8 cellular contexts compared by ENCODE assay signal in genomic region chr20:18138266-18138582, GRCh38. TPM values are rescaled to one million over a fixed set of nuclear protein-coding genes. Genes with fewer than 3 reads are reported as not detected.
DNase-seq lines count a peak whose midpoint lies in the region; ATAC-seq, FAIRE-seq and TF ChIP-seq lines count a peak whose summit lies in the region.

No MANE protein-coding gene starts in this region.

- TF ChIP-seq CTCF in AG04449 (IDR thresholded peaks at IDR 0.05; ENCODE audit: insufficient read depth, low read length, missing control alignments): no peak
- no peak for TF ChIP-seq CTCF in Peyer's patch (IDR thresholded peaks at IDR 0.05)
- TF ChIP-seq CTCF in esophagus muscularis mucosa (IDR thresholded peaks at IDR 0.05): no peak

- peak overlapping the region; percentile 98 for H3K18ac ChIP-seq in trophoblast cell (ENCODE audit: low read length)

- DNase-seq in AG04449 (ENCODE audit: low read depth, low spot score) (no peak), Peyer's patch (no peak), esophagus muscularis mucosa (ENCODE audit: extremely low spot score) (no peak), trophoblast cell (no peak), HTR-8/SVneo (ENCODE audit: insufficient read length, low spot score) (no peak), dedifferentiated amniotic fluid mesenchymal stem cell (ENCODE audit: extremely low spot score) (no peak)

- peak overlapping the region; percentile 60 for H3K4ac ChIP-seq in trophoblast cell (ENCODE audit: low read depth, low read length)

- H2BK120ac ChIP-seq in trophoblast cell (ENCODE audit: insufficient read depth, low read length, poor library complexity): peak overlapping the region; percentile 97

- H2AK5ac ChIP-seq in trophoblast cell (ENCODE audit: low read length): no peak overlapping the region

- H3K36me3 ChIP-seq in Peyer's patch (peaks cover 0 to 11% (median 0%) of the 10 kb centered on the region in 3 donors), esophagus muscularis mucosa (peaks cover 0 to 12% (median 8%) of the 10 kb centered on the region in 4 donors), trophoblast cell (ENCODE audit: control insufficient read depth in 1 of 2, insufficient read depth in 2 of 2, low read length in 2 of 2) (peaks cover 5% of the 10 kb centered on the region in 2 experiments)

- H3K79me1 ChIP-seq in trophoblast cell (ENCODE audit: low read length): peaks cover 13% of the 10 kb centered on the region

- no peaks in the 10 kb centered on the region for H3K27me3 ChIP-seq in Peyer's patch
- no peaks in the 10 kb centered on the region for H3K27me3 ChIP-seq in esophagus muscularis mucosa
- no peaks in the 10 kb centered on the region for H3K27me3 ChIP-seq in trophoblast cell (ENCODE audit: insufficient read depth, low read length)

- H3K4me1 ChIP-seq in Peyer's patch (peaks cover 0 to 23% (median 2%) of the 10 kb centered on the region in 4 donors), esophagus muscularis mucosa (peaks cover 21 to 43% (median 41%) of the 10 kb centered on the region in 4 donors), trophoblast cell (ENCODE audit: control insufficient read depth in 1 of 2, insufficient read depth in 2 of 2, low read length in 2 of 2) (peaks cover 0 to 3% of the 10 kb centered on the region in 2 experiments)

- H3K14ac ChIP-seq in trophoblast cell (ENCODE audit: low read length): peak overlapping the region; percentile 93

- no peak for FAIRE-seq in HTR-8/SVneo (lab: Jason Lieb, UNC)

- peak overlapping the region; percentile 84 for H3K4me3 ChIP-seq in AG04449 (ENCODE audit: low read depth, low read length)
- H3K4me3 ChIP-seq in Peyer's patch: peak overlapping the region; percentile 86 to 98 (median 96)
- H3K4me3 ChIP-seq in esophagus muscularis mucosa: peak overlapping the region; percentile 76 to 96 (median 87)
- peak overlapping the region; percentile 93 for H3K4me3 ChIP-seq in trophoblast cell (ENCODE audit: low read depth, low read length)

- CTCF ChIA-PET in AG04449 (lab: Yijun Ruan, JAX): interaction anchor here (0.8 to 1.7 kb wide), 2 partner anchors 11 to 16 kb away, joined by 4 to 5 read pairs; no protein-coding TSS in a partner anchor

- no peaks in the 10 kb centered on the region for H3K9me3 ChIP-seq in Peyer's patch
- no peaks in the 10 kb centered on the region for H3K9me3 ChIP-seq in esophagus muscularis mucosa
- no peaks in the 10 kb centered on the region for H3K9me3 ChIP-seq in trophoblast cell (ENCODE audit: insufficient read depth, low read depth, low read length)

- no peak for TF ChIP-seq POLR2A in Peyer's patch (IDR thresholded peaks at IDR 0.05)
- no peak for TF ChIP-seq POLR2A in esophagus muscularis mucosa (IDR thresholded peaks at IDR 0.05; ENCODE audit: low read depth)

- H2BK5ac ChIP-seq in trophoblast cell (ENCODE audit: low read depth, low read length, poor library complexity): peak overlapping the region; percentile 95

- ATAC-seq in GM21515 (IDR thresholded peaks at IDR 0.05; ENCODE audit: unreplicated experiment): peak; percentile 8
- ATAC-seq in HG03520 (IDR thresholded peaks at IDR 0.05; ENCODE audit: unreplicated experiment): no peak

- H2AFZ ChIP-seq in trophoblast cell (ENCODE audit: insufficient read depth, low read length, poor library complexity): peak overlapping the region; percentile 100

- H3K9ac ChIP-seq in trophoblast cell (ENCODE audit: low read length): peak overlapping the region; percentile 96

- peak overlapping the region; percentile 87 to 97 (median 96) for H3K27ac ChIP-seq in Peyer's patch
- H3K27ac ChIP-seq in esophagus muscularis mucosa (replicated peaks in 1 of 4): peak overlapping the region; percentile 83 to 92 (median 90)
- peak overlapping the region; percentile 96 for H3K27ac ChIP-seq in trophoblast cell (ENCODE audit: low read depth, low read length)

- POLR2A ChIA-PET in AG04449 (lab: Yijun Ruan, JAX): interaction anchor here (0.7 to 1.2 kb wide), 2 partner anchors 150 to 306 kb away, joined by 3 to 7 read pairs; partner anchors contain the start of gene ZNF133

- H2BK12ac ChIP-seq in trophoblast cell (ENCODE audit: low read length): peak overlapping the region; percentile 12

- intact Hi-C loops in esophagus muscularis mucosa (cut with DNase I): loop anchor here (5.0 kb wide), 1 partner anchor 149 kb away; the partner anchor contains the start of gene ZNF133

- no peak for TF ChIP-seq EP300 in esophagus muscularis mucosa (IDR thresholded peaks at IDR 0.05)

- no peak overlapping the region for H3K23ac ChIP-seq in trophoblast cell (ENCODE audit: low read length)

- H4K12ac ChIP-seq in trophoblast cell (ENCODE audit: low read depth, low read length): peak overlapping the region; percentile 68

- 0% methylated on average over 15 of the region's 15 CpGs for WGBS in esophagus muscularis mucosa
- WGBS in trophoblast cell (ENCODE audit: extremely low coverage, insufficient coverage, insufficient read length): no CpG with 5 or more reads among the region's 15 CpGs

- H4K91ac ChIP-seq in trophoblast cell (ENCODE audit: low read depth, low read length): peak overlapping the region; percentile 93

- H3K4me2 ChIP-seq in trophoblast cell (ENCODE audit: low read length): peak overlapping the region; percentile 95

- peak overlapping the region; percentile 99 for H4K8ac ChIP-seq in trophoblast cell (ENCODE audit: low read depth, low read length)

- H3K79me2 ChIP-seq in trophoblast cell (ENCODE audit: control insufficient read depth, insufficient read depth, low read length, poor library complexity): peaks cover 15% of the 10 kb centered on the region

RNA-seq across cellular contexts. Expression of gene KAT14, which starts 0.6 kb away (rescaled TPM):
- 10 to 100 TPM; 20.0 to 27.2 (median 22.0) TPM for total RNA-seq in Peyer's patch
- total RNA-seq in esophagus muscularis mucosa: 10 to 100 TPM; 14.1 to 18.2 (median 16.3) TPM
- 16.9 and 17.9 TPM in 2 replicates for polyA plus RNA-seq in trophoblast cell (2013)

RNA-seq across cellular contexts. Expression of gene PET117, which starts 0.6 kb away (rescaled TPM):
- total RNA-seq in Peyer's patch: 10 to 100 TPM; 15.7 to 21.7 (median 18.0) TPM
- 10 to 100 TPM; 13.4 to 28.4 (median 16.9) TPM for total RNA-seq in esophagus muscularis mucosa
- 12.2 and 12.9 TPM in 2 replicates for polyA plus RNA-seq in trophoblast cell (2013)
